ENCODE assay signal across 8 cellular contexts in the genomic region with DNA sequence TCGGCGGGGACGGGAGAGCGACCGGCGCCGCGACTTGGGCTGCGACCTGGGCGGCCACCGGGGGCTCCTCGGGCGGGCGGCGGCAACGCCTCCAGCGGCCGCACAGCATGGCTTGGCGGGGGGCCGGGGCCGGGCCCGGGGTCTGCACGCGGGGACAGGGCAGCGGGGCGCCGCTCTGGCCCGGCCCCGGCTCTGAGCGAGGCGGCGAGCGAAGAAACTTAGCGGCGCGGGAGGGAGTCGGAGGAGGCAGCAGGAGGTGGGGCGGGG. TPM values are rescaled to one million over a fixed set of nuclear protein-coding genes. Genes with fewer than 3 reads are reported as not detected.
DNase-seq lines count a peak whose midpoint lies in the region; ATAC-seq and TF ChIP-seq lines count a peak whose summit lies in the region.

A gene with protein sequence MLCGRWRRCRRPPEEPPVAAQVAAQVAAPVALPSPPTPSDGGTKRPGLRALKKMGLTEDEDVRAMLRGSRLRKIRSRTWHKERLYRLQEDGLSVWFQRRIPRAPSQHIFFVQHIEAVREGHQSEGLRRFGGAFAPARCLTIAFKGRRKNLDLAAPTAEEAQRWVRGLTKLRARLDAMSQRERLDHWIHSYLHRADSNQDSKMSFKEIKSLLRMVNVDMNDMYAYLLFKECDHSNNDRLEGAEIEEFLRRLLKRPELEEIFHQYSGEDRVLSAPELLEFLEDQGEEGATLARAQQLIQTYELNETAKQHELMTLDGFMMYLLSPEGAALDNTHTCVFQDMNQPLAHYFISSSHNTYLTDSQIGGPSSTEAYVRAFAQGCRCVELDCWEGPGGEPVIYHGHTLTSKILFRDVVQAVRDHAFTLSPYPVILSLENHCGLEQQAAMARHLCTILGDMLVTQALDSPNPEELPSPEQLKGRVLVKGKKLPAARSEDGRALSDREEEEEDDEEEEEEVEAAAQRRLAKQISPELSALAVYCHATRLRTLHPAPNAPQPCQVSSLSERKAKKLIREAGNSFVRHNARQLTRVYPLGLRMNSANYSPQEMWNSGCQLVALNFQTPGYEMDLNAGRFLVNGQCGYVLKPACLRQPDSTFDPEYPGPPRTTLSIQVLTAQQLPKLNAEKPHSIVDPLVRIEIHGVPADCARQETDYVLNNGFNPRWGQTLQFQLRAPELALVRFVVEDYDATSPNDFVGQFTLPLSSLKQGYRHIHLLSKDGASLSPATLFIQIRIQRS (minus strand): TSS at position 214 of the 267 bp plus-strand sequence. CDS start 105 bp downstream, at position 109.

- peak within 1 kb of the TSS; percentile 87 for H3K27ac ChIP-seq in neural cell (ENCODE audit: low read length)

- no peaks in the 10 kb centered on the region for H3K27me3 ChIP-seq in neural cell (ENCODE audit: insufficient read depth, low read depth, low read length)

- H3F3A ChIP-seq in neural cell (ENCODE audit: insufficient read depth, low read length, poor library complexity, severe bottlenecking), result no peaks in the 10 kb centered on the region

- no peak for ATAC-seq in GM21723 (IDR thresholded peaks at IDR 0.05; ENCODE audit: unreplicated experiment)

- TF ChIP-seq EP300 in neural cell (conservative IDR thresholded peaks at IDR 0.05; ENCODE audit: poor library complexity, severe bottlenecking), result no peak

- no peaks in the 10 kb centered on the region for H4K20me1 ChIP-seq in neural cell (ENCODE audit: insufficient read depth)

- peak within 1 kb of the TSS; percentile 97 for H3K9ac ChIP-seq in neural cell (ENCODE audit: low read length)

- H3K4me2 ChIP-seq in neural cell (ENCODE audit: low read length), result peak within 1 kb of the TSS; percentile 67

- H2AFZ ChIP-seq in neural cell (ENCODE audit: low read depth, low read length), result peak within 1 kb of the TSS; percentile 93

- no peaks in the 10 kb centered on the region for H3K79me2 ChIP-seq in neural cell (replicated peaks; ENCODE audit: insufficient read depth, low read length)

- TF ChIP-seq CTCF in GM12875 (IDR thresholded peaks at IDR 0.05; ENCODE audit: borderline replicate concordance, insufficient read depth, low read depth, low read length) (no peak), epithelial cell of proximal tubule (conservative IDR thresholded peaks at IDR 0.05; ENCODE audit: low read depth, low read length) (no peak), neural cell (IDR thresholded peaks at IDR 0.05; ENCODE audit: poor library complexity, severe bottlenecking) (no peak)

- no peak for DNase-seq in RPMI7951 (ENCODE audit: low read depth)
- no peak for DNase-seq in epithelial cell of proximal tubule (ENCODE audit: low read depth)
- DNase-seq in NCI-H510A treated with DMSO at 0.1 percent for 48 hours (lab: John Stamatoyannopoulos, UW), result no peak
- DNase-seq in NCI-H2029 (lab: John Stamatoyannopoulos, UW), result no peak
- no peak for DNase-seq in occipital lobe (lab: John Stamatoyannopoulos, UW)

- no peaks in the 10 kb centered on the region for H3K9me3 ChIP-seq in neural cell (ENCODE audit: low read length)

- H3K4me3 ChIP-seq in GM12875 (ENCODE audit: low read depth, low read length), result peak within 1 kb of the TSS; percentile 75
- H3K4me3 ChIP-seq in epithelial cell of proximal tubule (ENCODE audit: low read depth, low read length), result peak within 1 kb of the TSS; percentile 95
- peak within 1 kb of the TSS; percentile 97 for H3K4me3 ChIP-seq in neural cell (ENCODE audit: low read length)

- H3K36me3 ChIP-seq in neural cell (ENCODE audit: insufficient read depth, low read length), result no peaks in the 10 kb centered on the region

- H3K9me2 ChIP-seq in neural cell (ENCODE audit: insufficient read depth, low read length), result no peaks in the 10 kb centered on the region

- no peak for TF ChIP-seq RAD21 in neural cell (conservative IDR thresholded peaks at IDR 0.05)

TF ChIP-seq in neural cell, 6 proteins besides CTCF, POLR2A, EP300 and RAD21:
- peak; percentile 34 for TF ChIP-seq MXI1 (conservative IDR thresholded peaks at IDR 0.05; ENCODE audit: poor library complexity, severe bottlenecking)
- TF ChIP-seq, protein P1, sequence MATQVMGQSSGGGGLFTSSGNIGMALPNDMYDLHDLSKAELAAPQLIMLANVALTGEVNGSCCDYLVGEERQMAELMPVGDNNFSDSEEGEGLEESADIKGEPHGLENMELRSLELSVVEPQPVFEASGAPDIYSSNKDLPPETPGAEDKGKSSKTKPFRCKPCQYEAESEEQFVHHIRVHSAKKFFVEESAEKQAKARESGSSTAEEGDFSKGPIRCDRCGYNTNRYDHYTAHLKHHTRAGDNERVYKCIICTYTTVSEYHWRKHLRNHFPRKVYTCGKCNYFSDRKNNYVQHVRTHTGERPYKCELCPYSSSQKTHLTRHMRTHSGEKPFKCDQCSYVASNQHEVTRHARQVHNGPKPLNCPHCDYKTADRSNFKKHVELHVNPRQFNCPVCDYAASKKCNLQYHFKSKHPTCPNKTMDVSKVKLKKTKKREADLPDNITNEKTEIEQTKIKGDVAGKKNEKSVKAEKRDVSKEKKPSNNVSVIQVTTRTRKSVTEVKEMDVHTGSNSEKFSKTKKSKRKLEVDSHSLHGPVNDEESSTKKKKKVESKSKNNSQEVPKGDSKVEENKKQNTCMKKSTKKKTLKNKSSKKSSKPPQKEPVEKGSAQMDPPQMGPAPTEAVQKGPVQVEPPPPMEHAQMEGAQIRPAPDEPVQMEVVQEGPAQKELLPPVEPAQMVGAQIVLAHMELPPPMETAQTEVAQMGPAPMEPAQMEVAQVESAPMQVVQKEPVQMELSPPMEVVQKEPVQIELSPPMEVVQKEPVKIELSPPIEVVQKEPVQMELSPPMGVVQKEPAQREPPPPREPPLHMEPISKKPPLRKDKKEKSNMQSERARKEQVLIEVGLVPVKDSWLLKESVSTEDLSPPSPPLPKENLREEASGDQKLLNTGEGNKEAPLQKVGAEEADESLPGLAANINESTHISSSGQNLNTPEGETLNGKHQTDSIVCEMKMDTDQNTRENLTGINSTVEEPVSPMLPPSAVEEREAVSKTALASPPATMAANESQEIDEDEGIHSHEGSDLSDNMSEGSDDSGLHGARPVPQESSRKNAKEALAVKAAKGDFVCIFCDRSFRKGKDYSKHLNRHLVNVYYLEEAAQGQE (IDR thresholded peaks at IDR 0.05; ENCODE audit: borderline replicate concordance), result no peak

RNA-seq across cellular contexts. Expression of the gene that starts here (rescaled TPM):
- total RNA-seq in RPMI7951 (2014; rRNA removed; shearing (Covaris generic)), result 11.7 and 15.3 TPM in 2 replicates
- total RNA-seq in epithelial cell of proximal tubule, result 46.0 and 107 TPM in 2 replicates
- polyA plus RNA-seq in neural cell, result 0.36 and 1.3 TPM in 2 replicates
- 1.2 and 3.9 TPM in 2 replicates for polyA minus RNA-seq in neural cell
- total RNA-seq in occipital lobe, result 3.1 TPM
